Comparison of ENCODE assay signal across 8 cellular contexts in genomic region chr1:39892611-39893595, GRCh38. TPM values are rescaled to one million over a fixed set of nuclear protein-coding genes. Genes with fewer than 3 reads are reported as not detected.
A peak's percentile ranks its signal among the peaks of the same experiment; 100 is the strongest.
DNase-seq lines count a peak whose midpoint lies in the region; ATAC-seq, FAIRE-seq and TF ChIP-seq lines count a peak whose summit lies in the region.

No MANE protein-coding gene starts in this region.

- H3K4me1 ChIP-seq in HepG2 (ENCODE audit: insufficient read depth, low read length), result peaks cover 39% of the 10 kb centered on the region

- TF ChIP-seq CTCF in astrocyte of the spinal cord (IDR thresholded peaks at IDR 0.05; ENCODE audit: low read depth, low read length), result no peak
- no peak for TF ChIP-seq CTCF in HepG2 (CRISPR knock-in tag; IDR thresholded peaks at IDR 0.05)

- no peaks in the 10 kb centered on the region for H3K79me2 ChIP-seq in HepG2 (ENCODE audit: insufficient read depth, low read length)

- WGBS in HepG2 (ENCODE audit: low lambda C conversion rate), result 6% methylated on average over 6 of the region's 6 CpGs

- TF ChIP-seq EP300 in HepG2 (IDR thresholded peaks at IDR 0.05; ENCODE audit: low read depth in 2 of 2, low read length in 2 of 2), result no peak
- no peak for TF ChIP-seq EP300 in HepG2 (CRISPR knock-in tag; IDR thresholded peaks at IDR 0.05; ENCODE audit: borderline replicate concordance)

- ATAC-seq in HepG2, result peak; percentile 61
- no peak for ATAC-seq in GM21723 (IDR thresholded peaks at IDR 0.05; ENCODE audit: unreplicated experiment)

- peak overlapping the region; percentile 37; the same call in 1 of the 2 replicates for H3K4me2 ChIP-seq in HepG2 (ENCODE audit: low read depth, low read length)

- in situ Hi-C loops in Caki2 (cut with HindIII; ENCODE audit: low pct_unique_long_range_greater_than_20kb, low sequenced_read_pairs), result no loop called here
- in situ Hi-C loops in astrocyte of the spinal cord (cut with HindIII; ENCODE audit: low sequenced_read_pairs), result no loop called here
- in situ Hi-C loops in HepG2 (cut with HindIII; ENCODE audit: extremely low pct_ligation_motif_present, low pct_unique_long_range_greater_than_20kb), result no loop called here

- H3K36me3 ChIP-seq in HepG2 (replicated peaks in 1 of 2; ENCODE audit: control insufficient read depth in 1 of 2, insufficient read depth in 2 of 2, low read length in 2 of 2), result no peaks in the 10 kb centered on the region

- CTCF ChIA-PET in HepG2 (lab: Yijun Ruan, JAX; ENCODE audit: low intra/inter-chr PET ratio, low total read pairs), result no interaction called here

- no peak overlapping the region for H3K9ac ChIP-seq in HepG2 (ENCODE audit: insufficient read depth, low read depth, low read length)

- no peaks in the 10 kb centered on the region for H3K9me3 ChIP-seq in HepG2 (ENCODE audit: low read length)

- TF ChIP-seq POLR2A in HepG2 (IDR thresholded peaks at IDR 0.05; ENCODE audit: insufficient read depth in 1 of 2, low read depth in 2 of 2, low read length in 2 of 2), result no peak

- no peak overlapping the region for H3K27ac ChIP-seq in HepG2 (ENCODE audit: extremely low read length, insufficient read depth, low read length)

- no peak overlapping the region for H2AFZ ChIP-seq in HepG2 (ENCODE audit: low read length)

- peak; percentile 85 for DNase-seq in Caki2 (ENCODE audit: low read depth)
- DNase-seq in MV-4-11 (lab: John Stamatoyannopoulos, UW), result peak; percentile 70
- peak; percentile 78 for DNase-seq in astrocyte of the spinal cord (ENCODE audit: low read depth, low spot score)
- peak; percentile 23 for DNase-seq in HepG2 (ENCODE audit: low spot score)
- no peak for DNase-seq in stimulated activated naive CD4-positive, alpha-beta T cell treated with Interleukin-2 at 50 U/mL for 16 hours (lab: John Stamatoyannopoulos, UW)
- DNase-seq in GF-D8 (lab: John Stamatoyannopoulos, UW), result no peak
- DNase-seq in T-helper 2 cell, result no peak

- H3K4me3 ChIP-seq in astrocyte of the spinal cord (ENCODE audit: low read depth, low read length) (no peak overlapping the region), HepG2 (replicated peaks in 1 of 3; ENCODE audit: insufficient read depth in 1 of 3, low read depth in 2 of 3, low read length in 3 of 3) (no peak overlapping the region)

- no peak for TF ChIP-seq RAD21 in HepG2 (CRISPR knock-in tag; IDR thresholded peaks at IDR 0.05)

- intact Hi-C loops in HepG2 (cut with micrococcal nuclease; ENCODE audit: unreplicated experiment), result no loop called here

- peaks cover 0 to 14% of the 10 kb centered on the region in 2 experiments; a peak in 2 of 5 replicates for H3K27me3 ChIP-seq in HepG2 (ENCODE audit: control insufficient read depth in 1 of 2, insufficient read depth in 2 of 2, low read length in 2 of 2)

- POLR2A ChIA-PET in HepG2 (lab: Yijun Ruan, JAX), result interaction anchor here (1.3 kb wide), 1 partner anchor 10 kb away, joined by 3 read pairs; the partner anchor contains the start of gene TRIT1

- no peaks in the 10 kb centered on the region for H4K20me1 ChIP-seq in HepG2 (ENCODE audit: insufficient read depth, low read length)

- BruUV-seq in HepG2 (replicated peaks; lab: Mats Ljungman, UMichigan), result no TSS peak

- no peak for FAIRE-seq in HepG2 (lab: Jason Lieb, UNC)

TF ChIP-seq in HepG2, 621 proteins besides CTCF, POLR2A, EP300 and RAD21:
- no peak for TF ChIP-seq CREB1 (IDR thresholded peaks at IDR 0.05)
- 0 out of 2 replicates have a peak, but pooled peaks have one; percentile 18 for TF ChIP-seq CREB1 (CRISPR knock-in tag; IDR thresholded peaks at IDR 0.05)
- TF ChIP-seq, protein P1, sequence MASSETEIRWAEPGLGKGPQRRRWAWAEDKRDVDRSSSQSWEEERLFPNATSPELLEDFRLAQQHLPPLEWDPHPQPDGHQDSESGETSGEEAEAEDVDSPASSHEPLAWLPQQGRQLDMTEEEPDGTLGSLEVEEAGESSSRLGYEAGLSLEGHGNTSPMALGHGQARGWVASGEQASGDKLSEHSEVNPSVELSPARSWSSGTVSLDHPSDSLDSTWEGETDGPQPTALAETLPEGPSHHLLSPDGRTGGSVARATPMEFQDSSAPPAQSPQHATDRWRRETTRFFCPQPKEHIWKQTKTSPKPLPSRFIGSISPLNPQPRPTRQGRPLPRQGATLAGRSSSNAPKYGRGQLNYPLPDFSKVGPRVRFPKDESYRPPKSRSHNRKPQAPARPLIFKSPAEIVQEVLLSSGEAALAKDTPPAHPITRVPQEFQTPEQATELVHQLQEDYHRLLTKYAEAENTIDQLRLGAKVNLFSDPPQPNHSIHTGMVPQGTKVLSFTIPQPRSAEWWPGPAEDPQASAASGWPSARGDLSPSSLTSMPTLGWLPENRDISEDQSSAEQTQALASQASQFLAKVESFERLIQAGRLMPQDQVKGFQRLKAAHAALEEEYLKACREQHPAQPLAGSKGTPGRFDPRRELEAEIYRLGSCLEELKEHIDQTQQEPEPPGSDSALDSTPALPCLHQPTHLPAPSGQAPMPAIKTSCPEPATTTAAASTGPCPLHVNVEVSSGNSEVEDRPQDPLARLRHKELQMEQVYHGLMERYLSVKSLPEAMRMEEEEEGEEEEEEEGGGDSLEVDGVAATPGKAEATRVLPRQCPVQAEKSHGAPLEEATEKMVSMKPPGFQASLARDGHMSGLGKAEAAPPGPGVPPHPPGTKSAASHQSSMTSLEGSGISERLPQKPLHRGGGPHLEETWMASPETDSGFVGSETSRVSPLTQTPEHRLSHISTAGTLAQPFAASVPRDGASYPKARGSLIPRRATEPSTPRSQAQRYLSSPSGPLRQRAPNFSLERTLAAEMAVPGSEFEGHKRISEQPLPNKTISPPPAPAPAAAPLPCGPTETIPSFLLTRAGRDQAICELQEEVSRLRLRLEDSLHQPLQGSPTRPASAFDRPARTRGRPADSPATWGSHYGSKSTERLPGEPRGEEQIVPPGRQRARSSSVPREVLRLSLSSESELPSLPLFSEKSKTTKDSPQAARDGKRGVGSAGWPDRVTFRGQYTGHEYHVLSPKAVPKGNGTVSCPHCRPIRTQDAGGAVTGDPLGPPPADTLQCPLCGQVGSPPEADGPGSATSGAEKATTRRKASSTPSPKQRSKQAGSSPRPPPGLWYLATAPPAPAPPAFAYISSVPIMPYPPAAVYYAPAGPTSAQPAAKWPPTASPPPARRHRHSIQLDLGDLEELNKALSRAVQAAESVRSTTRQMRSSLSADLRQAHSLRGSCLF (CRISPR knock-in tag; IDR thresholded peaks at IDR 0.05; ENCODE audit: borderline replicate concordance), result no peak

RNA-seq across cellular contexts. Expression of gene MYCL, which starts 8.8 kb away (rescaled TPM):
- 0.81 and 1.0 TPM in 2 replicates for total RNA-seq in Caki2 (2014; rRNA removed; shearing (Covaris generic); ENCODE audit: low replicate concordance)
- total RNA-seq in HepG2 (2016; rRNA removed; fragmentation: Illumina TruSeq; extraction: Trizol), result 0.31 and 0.42 TPM in 2 replicates
- 0.20 and 0.26 TPM in 2 replicates for total RNA-seq in HepG2 (2016; cell fraction: cytosol; rRNA removed; fragmentation: Illumina TruSeq; extraction: Trizol; ENCODE audit: low read depth)
- total RNA-seq in HepG2 (2016; cell fraction: insoluble cytoplasmic fraction; rRNA removed; fragmentation: Illumina TruSeq; extraction: Trizol), result 0.15 and 0.30 TPM in 2 replicates
- total RNA-seq in HepG2 (2016; cell fraction: membrane; rRNA removed; fragmentation: Illumina TruSeq; extraction: Trizol), result 0.28 and 0.34 TPM in 2 replicates
- total RNA-seq in HepG2 (2016; cell fraction: nucleus; rRNA removed; fragmentation: Illumina TruSeq; extraction: Trizol), result 0.38 and 0.62 TPM in 2 replicates
- 1.7 and 2.1 TPM in 2 replicates for polyA plus RNA-seq in HepG2 (2011; rRNA removed)
- 1.7 and 2.2 TPM in 2 replicates for polyA plus RNA-seq in HepG2 (2011; cell fraction: cytosol; rRNA removed)
- polyA plus RNA-seq in HepG2 (2011; cell fraction: nucleus; rRNA removed), result 0.77 and 1.6 TPM in 2 replicates
- polyA plus RNA-seq in HepG2 (2012), result 4.1 and 5.6 TPM in 2 replicates
- polyA plus RNA-seq in HepG2 (2016; cell fraction: cytosol; fragmentation: Illumina TruSeq; extraction: Trizol; ENCODE audit: low read depth), result 0.14 and 0.15 TPM in 2 replicates
- polyA plus RNA-seq in HepG2 (2016; cell fraction: insoluble cytoplasmic fraction; fragmentation: Illumina TruSeq; extraction: Trizol; ENCODE audit: low read depth), result 0.21 and 0.37 TPM in 2 replicates
- polyA plus RNA-seq in HepG2 (2016; cell fraction: membrane; fragmentation: Illumina TruSeq; extraction: Trizol; ENCODE audit: low read depth), result 0.28 and 0.40 TPM in 2 replicates
- polyA plus RNA-seq in HepG2 (2016; cell fraction: nucleus; fragmentation: Illumina TruSeq; extraction: Trizol; ENCODE audit: insufficient read depth, low read depth), result 0.29 and 0.42 TPM in 2 replicates
- 2.5 and 7.8 TPM in 2 replicates for polyA minus RNA-seq in HepG2 (2011; rRNA and poly(A)+ RNA removed; ENCODE audit: low replicate concordance)
- polyA minus RNA-seq in HepG2 (2011; cell fraction: cytosol; rRNA and poly(A)+ RNA removed), result 0.79 and 1.5 TPM in 2 replicates
- 1.3 and 3.1 TPM in 2 replicates for polyA minus RNA-seq in HepG2 (2011; cell fraction: nucleus; rRNA and poly(A)+ RNA removed)

RNA-seq across cellular contexts. Expression of gene TRIT1, which starts 9.6 kb away (rescaled TPM):
- 16.3 and 21.7 TPM in 2 replicates for total RNA-seq in Caki2 (2014; rRNA removed; shearing (Covaris generic); ENCODE audit: low replicate concordance)
- 20.4 and 20.7 TPM in 2 replicates for total RNA-seq in HepG2 (2016; rRNA removed; fragmentation: Illumina TruSeq; extraction: Trizol)
- 6.6 and 8.1 TPM in 2 replicates for total RNA-seq in HepG2 (2016; cell fraction: cytosol; rRNA removed; fragmentation: Illumina TruSeq; extraction: Trizol; ENCODE audit: low read depth)
- 20.6 and 21.7 TPM in 2 replicates for total RNA-seq in HepG2 (2016; cell fraction: insoluble cytoplasmic fraction; rRNA removed; fragmentation: Illumina TruSeq; extraction: Trizol)
- 11.4 and 13.2 TPM in 2 replicates for total RNA-seq in HepG2 (2016; cell fraction: membrane; rRNA removed; fragmentation: Illumina TruSeq; extraction: Trizol)
- total RNA-seq in HepG2 (2016; cell fraction: nucleus; rRNA removed; fragmentation: Illumina TruSeq; extraction: Trizol), result 24.7 and 29.2 TPM in 2 replicates
- 11.5 and 13.4 TPM in 2 replicates for polyA plus RNA-seq in HepG2 (2011; rRNA removed)
- polyA plus RNA-seq in HepG2 (2011; cell fraction: cytosol; rRNA removed), result 6.3 and 6.6 TPM in 2 replicates
- 11.5 and 15.4 TPM in 2 replicates for polyA plus RNA-seq in HepG2 (2011; cell fraction: nucleus; rRNA removed)
- polyA plus RNA-seq in HepG2 (2012), result 10.4 and 13.0 TPM in 2 replicates
- polyA plus RNA-seq in HepG2 (2016; cell fraction: cytosol; fragmentation: Illumina TruSeq; extraction: Trizol; ENCODE audit: low read depth), result 2.8 and 4.0 TPM in 2 replicates
- 13.4 and 19.6 TPM in 2 replicates for polyA plus RNA-seq in HepG2 (2016; cell fraction: insoluble cytoplasmic fraction; fragmentation: Illumina TruSeq; extraction: Trizol; ENCODE audit: low read depth)
- 5.7 and 6.6 TPM in 2 replicates for polyA plus RNA-seq in HepG2 (2016; cell fraction: membrane; fragmentation: Illumina TruSeq; extraction: Trizol; ENCODE audit: low read depth)
- 46.0 and 50.5 TPM in 2 replicates for polyA plus RNA-seq in HepG2 (2016; cell fraction: nucleus; fragmentation: Illumina TruSeq; extraction: Trizol; ENCODE audit: insufficient read depth, low read depth)
- polyA minus RNA-seq in HepG2 (2011; rRNA and poly(A)+ RNA removed; ENCODE audit: low replicate concordance), result 11.6 and 20.1 TPM in 2 replicates
- polyA minus RNA-seq in HepG2 (2011; cell fraction: cytosol; rRNA and poly(A)+ RNA removed), result 5.3 and 8.4 TPM in 2 replicates
- polyA minus RNA-seq in HepG2 (2011; cell fraction: nucleus; rRNA and poly(A)+ RNA removed), result 22.4 and 32.9 TPM in 2 replicates

Comparison
In these comparisons a context has a peak if more than half of its experiments do, and no peak if none do; other contexts are left out.
1. DNase-seq: peak in Caki2 (single experiment), MV-4-11 (single experiment), astrocyte of the spinal cord (single experiment) and HepG2 (single experiment); none in stimulated activated naive CD4-positive, alpha-beta T cell treated with Interleukin-2 at 50 U/mL for 16 hours (single experiment), GF-D8 (single experiment) and T-helper 2 cell (0 of 5).